Comparison of ENCODE assay signal across 11 cellular contexts in the genomic region with DNA sequence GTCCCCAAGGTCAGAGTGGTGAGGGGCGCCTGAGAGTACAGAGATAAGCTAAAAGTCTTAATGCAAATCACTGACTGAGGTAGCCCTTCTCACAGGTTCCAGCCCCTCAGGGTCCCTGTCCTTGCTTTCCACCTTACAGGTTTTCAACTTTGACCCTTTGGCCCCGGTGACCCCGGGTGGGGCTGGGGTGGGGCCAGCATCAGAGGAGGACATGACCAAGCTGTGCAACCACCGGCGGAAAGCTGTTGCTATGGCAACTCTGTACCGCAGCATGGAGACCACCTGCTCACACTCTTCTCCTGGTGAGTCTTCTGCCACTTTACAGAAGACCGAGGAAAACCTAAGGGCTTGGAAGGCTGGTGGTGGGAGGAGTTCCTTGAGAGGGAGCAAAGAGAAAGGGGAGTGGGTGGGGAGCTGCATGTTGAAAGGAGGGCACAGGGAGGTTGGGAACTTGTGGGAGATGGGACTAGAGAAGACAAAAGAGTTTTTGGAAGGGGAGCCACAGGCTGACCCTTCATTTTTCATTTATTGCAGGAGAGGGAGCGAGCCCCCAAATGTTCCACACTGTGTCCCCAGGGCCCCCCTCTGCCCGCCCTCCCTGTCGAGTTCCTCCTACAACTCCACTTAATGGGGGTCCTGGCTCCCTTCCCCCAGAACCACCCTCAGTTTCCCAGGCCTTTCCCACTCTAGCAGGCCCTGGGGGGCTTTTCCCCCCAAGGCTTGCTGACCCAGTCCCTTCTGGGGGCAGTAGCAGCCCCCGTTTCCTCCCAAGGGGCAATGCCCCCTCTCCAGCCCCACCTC. TPM values are rescaled to one million over a fixed set of nuclear protein-coding genes. Genes with fewer than 3 reads are reported as not detected.
A peak's percentile ranks its signal among the peaks of the same experiment; 100 is the strongest.
DNase-seq lines count a peak whose midpoint lies in the region; ATAC-seq and TF ChIP-seq lines count a peak whose summit lies in the region.
"Had no signal": no experiment of that assay in that cellular context is flagged by ENCODE, and none has a peak within 500 bp of the region (broad histone marks: within the 10 kb centered on the region; RNA-seq: fewer than 3 reads in every experiment).

No MANE protein-coding gene starts in this region.

- H3K27me3 ChIP-seq in thoracic aorta (replicated peaks; ENCODE audit: insufficient read depth): no peaks in the 10 kb centered on the region

- POLR2A ChIA-PET in activated CD8-positive, alpha-beta T cell treated with anti-CD3 and anti-CD28 coated beads for 36 hours (lab: Charles Lee): interaction anchor here (0.6 to 6.9 kb wide), 7 partner anchors 10 to 168 kb away, joined by 3 to 46 read pairs (median 3); a partner anchor contains a TSS
- POLR2A ChIA-PET in GM10248 (lab: Yijun Ruan, JAX): interaction anchor here (0.6 kb wide), 1 partner anchor 95 kb away, joined by 3 read pairs; no protein-coding TSS in a partner anchor

- ATAC-seq in activated CD8-positive, alpha-beta T cell treated with anti-CD3 and anti-CD28 coated beads for 36 hours: no peak
- ATAC-seq in thoracic aorta (ENCODE audit: insufficient number of reproducible peaks, low FRiP score, low read depth) (no peak), GM18502 (IDR thresholded peaks at IDR 0.05; ENCODE audit: poor library complexity, unreplicated experiment) (no peak)
- ATAC-seq: activated CD4-positive, alpha-beta T cell treated with anti-CD3 and anti-CD28 coated beads for 36 hours had no signal

- H3K27ac ChIP-seq in thoracic aorta: no peak overlapping the region

- no peaks in the 10 kb centered on the region for H3K9me3 Mint-ChIP-seq in activated CD4-positive, alpha-beta T cell treated with anti-CD3 and anti-CD28 coated beads, Interleukin-2, amount 10 ng/mL, durations not matched to agents 24 days and 14 days
- no peaks in the 10 kb centered on the region for H3K9me3 Mint-ChIP-seq in activated CD8-positive, alpha-beta T cell treated with anti-CD3 and anti-CD28 coated beads for 36 hours
- no peaks in the 10 kb centered on the region for H3K9me3 Mint-ChIP-seq in immature natural killer cell

- DNase-seq in activated CD4-positive, alpha-beta T cell treated with anti-CD3 and anti-CD28 coated beads, Interleukin-2, amount 10 ng/mL, durations not matched to agents 24 days and 14 days: no peak
- DNase-seq in activated CD4-positive, alpha-beta T cell treated with anti-CD3 and anti-CD28 coated beads for 48 hours: no peak
- DNase-seq in activated CD8-positive, alpha-beta T cell treated with anti-CD3 and anti-CD28 coated beads for 36 hours: peak; percentile 27
- no peak for DNase-seq in immature natural killer cell
- no peak for DNase-seq in thoracic aorta (ENCODE audit: low spot score)
- DNase-seq in NCI-H1417 treated with DMSO at 0.1 percent for 48 hours (lab: John Stamatoyannopoulos, UW): no peak
- no peak for DNase-seq in GM10248 (ENCODE audit: extremely low spot score)
- DNase-seq: activated CD4-positive, alpha-beta T cell treated with anti-CD3 and anti-CD28 coated beads for 36 hours; NCI-H510A treated with DMSO at 0.1 percent for 48 hours had no signal

- TF ChIP-seq CTCF in activated CD8-positive, alpha-beta T cell treated with anti-CD3 and anti-CD28 coated beads for 36 hours (IDR thresholded peaks at IDR 0.05): no peak
- no peak for TF ChIP-seq CTCF in thoracic aorta (IDR thresholded peaks at IDR 0.05)
- no peak for TF ChIP-seq CTCF in GM10248 (IDR thresholded peaks at IDR 0.05; ENCODE audit: control extremely low read depth, extremely low read depth, low read depth, missing control alignments)

- H3K4me3 Mint-ChIP-seq in activated CD4-positive, alpha-beta T cell treated with anti-CD3 and anti-CD28 coated beads, Interleukin-2, amount 10 ng/mL, durations not matched to agents 24 days and 14 days: peak overlapping the region; percentile 96
- peak overlapping the region; percentile 95 for H3K4me3 Mint-ChIP-seq in activated CD8-positive, alpha-beta T cell treated with anti-CD3 and anti-CD28 coated beads for 36 hours
- H3K4me3 Mint-ChIP-seq in immature natural killer cell: peak overlapping the region in 3 of 5 donors; percentile 10 to 91 (median 42)

- H3K4me1 ChIP-seq in thoracic aorta (ENCODE audit: control insufficient read depth in 1 of 2, low read depth in 2 of 2): peaks cover 21 to 41% of the 10 kb centered on the region in 2 donors

- peaks cover 44% of the 10 kb centered on the region for H3K36me3 Mint-ChIP-seq in activated CD4-positive, alpha-beta T cell treated with anti-CD3 and anti-CD28 coated beads, Interleukin-2, amount 10 ng/mL, durations not matched to agents 24 days and 14 days (ENCODE audit: low read depth)
- peaks cover 26% of the 10 kb centered on the region for H3K36me3 Mint-ChIP-seq in activated CD8-positive, alpha-beta T cell treated with anti-CD3 and anti-CD28 coated beads for 36 hours (ENCODE audit: low read depth)
- H3K36me3 Mint-ChIP-seq in immature natural killer cell: peaks cover 0 to 7% (median 3%) of the 10 kb centered on the region in 3 donors

- no peaks in the 10 kb centered on the region for H3K27me3 Mint-ChIP-seq in activated CD4-positive, alpha-beta T cell treated with anti-CD3 and anti-CD28 coated beads, Interleukin-2, amount 10 ng/mL, durations not matched to agents 24 days and 14 days
- no peaks in the 10 kb centered on the region for H3K27me3 Mint-ChIP-seq in activated CD8-positive, alpha-beta T cell treated with anti-CD3 and anti-CD28 coated beads for 36 hours
- H3K27me3 Mint-ChIP-seq in immature natural killer cell (ENCODE audit: low read depth in 3 of 3): peaks cover 29 to 32% (median 32%) of the 10 kb centered on the region in 3 donors
- H3K27me3 Mint-ChIP-seq: activated CD4-positive, alpha-beta T cell treated with anti-CD3 and anti-CD28 coated beads for 36 hours had no signal

- H3K27ac Mint-ChIP-seq in activated CD4-positive, alpha-beta T cell treated with anti-CD3 and anti-CD28 coated beads, Interleukin-2, amount 10 ng/mL, durations not matched to agents 24 days and 14 days: peak overlapping the region; percentile 88
- peak overlapping the region; percentile 91 for H3K27ac Mint-ChIP-seq in activated CD8-positive, alpha-beta T cell treated with anti-CD3 and anti-CD28 coated beads for 36 hours
- H3K27ac Mint-ChIP-seq in immature natural killer cell: peak overlapping the region; percentile 87 to 97 (median 94)

- peak overlapping the region; percentile 8 for H3K4me3 ChIP-seq in thoracic aorta
- H3K4me3 ChIP-seq: lung had no signal

- CTCF ChIA-PET in activated CD8-positive, alpha-beta T cell treated with anti-CD3 and anti-CD28 coated beads for 36 hours (lab: Charles Lee): interaction anchor here (0.6 to 2.3 kb wide), 10 partner anchors 9 to 231 kb away, joined by 3 to 14 read pairs (median 3); no protein-coding TSS in a partner anchor
- CTCF ChIA-PET in GM10248 (lab: Yijun Ruan, JAX): interaction anchor here (0.6 to 3.4 kb wide), 5 partner anchors 8 to 66 kb away, joined by 3 to 13 read pairs (median 3); a partner anchor contains a TSS

- intact Hi-C loops in activated CD4-positive, alpha-beta T cell treated with anti-CD3 and anti-CD28 coated beads, Interleukin-2, amount 10 ng/mL, durations not matched to agents 24 days and 14 days (cut with micrococcal nuclease): loop anchor here (5.0 kb wide), 3 partner anchors 167 to 838 kb away; a partner anchor contains a TSS
- intact Hi-C loops in activated CD8-positive, alpha-beta T cell treated with anti-CD3 and anti-CD28 coated beads for 36 hours (cut with micrococcal nuclease): loop anchor here (5.0 kb wide), 1 partner anchor 48 kb away; a partner anchor contains a TSS

- H3K36me3 ChIP-seq in thoracic aorta: peaks cover 51% of the 10 kb centered on the region

- H3K4me1 Mint-ChIP-seq in activated CD4-positive, alpha-beta T cell treated with anti-CD3 and anti-CD28 coated beads, Interleukin-2, amount 10 ng/mL, durations not matched to agents 24 days and 14 days: peaks cover 36% of the 10 kb centered on the region
- peaks cover 43% of the 10 kb centered on the region for H3K4me1 Mint-ChIP-seq in activated CD8-positive, alpha-beta T cell treated with anti-CD3 and anti-CD28 coated beads for 36 hours (ENCODE audit: low read depth)
- H3K4me1 Mint-ChIP-seq in immature natural killer cell: peaks cover 34 to 37% of the 10 kb centered on the region in 2 donors

- H3K9me3 ChIP-seq in thoracic aorta: no peaks in the 10 kb centered on the region

RNA-seq across cellular contexts. Expression of a gene that starts 2.4 kb away (rescaled TPM):
- total RNA-seq in activated CD4-positive, alpha-beta T cell treated with anti-CD3 and anti-CD28 coated beads, Interleukin-2, amount 10 ng/mL, durations not matched to agents 24 days and 14 days: 67.5 and 67.8 TPM in 2 replicates
- total RNA-seq in activated CD8-positive, alpha-beta T cell treated with anti-CD3 and anti-CD28 coated beads for 36 hours: 10 to 100 TPM; 46.5 to 47.3 TPM
- 1 to 10 TPM; 1.8 to 5.5 (median 2.7) TPM for polyA plus RNA-seq in immature natural killer cell
- total RNA-seq in thoracic aorta: 10 to 100 TPM; 39.2 to 54.3 TPM

RNA-seq across cellular contexts. Expression of a gene that starts 4.7 kb away (rescaled TPM):
- 15.3 and 16.7 TPM in 2 replicates for total RNA-seq in activated CD4-positive, alpha-beta T cell treated with anti-CD3 and anti-CD28 coated beads, Interleukin-2, amount 10 ng/mL, durations not matched to agents 24 days and 14 days
- 10 to 100 TPM; 28.0 TPM for total RNA-seq in activated CD8-positive, alpha-beta T cell treated with anti-CD3 and anti-CD28 coated beads for 36 hours
- polyA plus RNA-seq in immature natural killer cell: 10 to 100 TPM; 22.8 to 38.8 (median 29.4) TPM
- 10 to 100 TPM; 35.5 to 39.6 TPM for total RNA-seq in thoracic aorta

RNA-seq across cellular contexts. Expression of a gene that starts 22.0 kb away (rescaled TPM):
- total RNA-seq in activated CD4-positive, alpha-beta T cell treated with anti-CD3 and anti-CD28 coated beads, Interleukin-2, amount 10 ng/mL, durations not matched to agents 24 days and 14 days: 78.9 and 80.9 TPM in 2 replicates
- total RNA-seq in activated CD8-positive, alpha-beta T cell treated with anti-CD3 and anti-CD28 coated beads for 36 hours: 10 to 100 TPM; 66.2 to 68.6 TPM
- 10 to 100 TPM; 90.2 to 99.0 (median 93.8) TPM for polyA plus RNA-seq in immature natural killer cell
- total RNA-seq in thoracic aorta: 100 to 1,000 TPM; 101 to 153 TPM

RNA-seq across cellular contexts. Expression of a gene that starts 24.8 kb away (rescaled TPM):
- total RNA-seq in activated CD4-positive, alpha-beta T cell treated with anti-CD3 and anti-CD28 coated beads, Interleukin-2, amount 10 ng/mL, durations not matched to agents 24 days and 14 days: 1.8 and 2.4 TPM in 2 replicates
- total RNA-seq in activated CD8-positive, alpha-beta T cell treated with anti-CD3 and anti-CD28 coated beads for 36 hours: 1 to 10 TPM; 1.2 to 1.3 TPM
- polyA plus RNA-seq in immature natural killer cell: not detected
- total RNA-seq in thoracic aorta: 1 to 10 TPM in 1 of 2 donors, under 1 TPM in 1; 0.81 to 2.7 TPM

RNA-seq across cellular contexts. Expression of a gene that starts 37.1 kb away (rescaled TPM):
- 307 and 316 TPM in 2 replicates for total RNA-seq in activated CD4-positive, alpha-beta T cell treated with anti-CD3 and anti-CD28 coated beads, Interleukin-2, amount 10 ng/mL, durations not matched to agents 24 days and 14 days
- total RNA-seq in activated CD8-positive, alpha-beta T cell treated with anti-CD3 and anti-CD28 coated beads for 36 hours: 100 to 1,000 TPM; 343 to 345 TPM
- polyA plus RNA-seq in immature natural killer cell: 100 to 1,000 TPM; 100 to 158 (median 114) TPM
- 100 to 1,000 TPM in 1 of 2 donors, 10 to 100 TPM in 1; 58.8 to 104 TPM for total RNA-seq in thoracic aorta

Comparison
In these comparisons a context has a peak if more than half of its experiments do, and no peak if none do; other contexts are left out.
1. H3K4me3 Mint-ChIP-seq: peak in every context shown above with its lines; median percentile 96 in activated CD4-positive, alpha-beta T cell treated with anti-CD3 and anti-CD28 coated beads, Interleukin-2, amount 10 ng/mL, durations not matched to agents 24 days and 14 days; 95 in activated CD8-positive, alpha-beta T cell treated with anti-CD3 and anti-CD28 coated beads for 36 hours; 42 in immature natural killer cell.